In genomic region chrX:9867214-9867613, GRCh38 we compare ENCODE assay signal across 30 cellular contexts.
DNase-seq lines count a peak whose midpoint lies in the region; ATAC-seq and TF ChIP-seq lines count a peak whose summit lies in the region.
"Had no signal": no experiment of that assay in that cellular context is flagged by ENCODE, and none has a peak within 500 bp of the region (broad histone marks: within the 10 kb centered on the region; RNA-seq: fewer than 3 reads in every experiment).

No MANE protein-coding gene starts in this region.

- H3K14ac ChIP-seq in trophoblast cell (ENCODE audit: low read length): no peak overlapping the region

- DNase-seq in Caco-2 (no peak), PC-9 (no peak), hepatocyte (ENCODE audit: low spot score) (no peak), trophoblast cell (no peak)
- no peak for DNase-seq in activated naive CD4-positive, alpha-beta T cell treated with anti-CD3 and anti-CD28 coated beads, Interleukin-2, amount 50 U/mL, for 16 hours
- DNase-seq in stimulated activated naive CD4-positive, alpha-beta T cell (lab: John Stamatoyannopoulos, UW): no peak
- DNase-seq: activated CD4-positive, alpha-beta memory T cell treated with anti-CD3 and anti-CD28 coated beads, Interleukin-2, amount 10 ng/mL, durations not matched to agents 7 days and 5 days; activated CD4-positive, alpha-beta T cell treated with anti-CD3 and anti-CD28 coated beads for 1 hour; activated CD8-positive, alpha-beta memory T cell treated with anti-CD3 and anti-CD28 coated beads, Interleukin-2, amount 50 U/mL, for 48 hours; activated naive CD4-positive, alpha-beta T cell treated with anti-CD3 and anti-CD28 coated beads, Interleukin-2, amount 10 ng/mL, durations not matched to agents 7 days and 5 days; AML-193; CD4-positive, alpha-beta memory T cell; cerebellar nuclear complex; DMS 273 treated with DMSO at 0.1 percent for 48 hours; endodermal cell; foreskin melanocyte; HFFc6; hypothalamus; naive thymus-derived CD4-positive, alpha-beta T cell; NCI-H1105 treated with DMSO at 0.1 percent for 48 hours; NCI-H2029; NCI-H510A treated with DMSO at 0.1 percent for 48 hours; psoas muscle; stimulated activated CD4-positive, alpha-beta T cell treated with anti-CD3 and anti-CD28 coated beads, Interleukin-4, amount 100 ng/mL, for 24 hours; T-helper 1 cell had no signal

- H3K79me2 ChIP-seq in PC-9 (ENCODE audit: low read depth) (no peaks in the 10 kb centered on the region), hepatocyte (peaks cover 3% of the 10 kb centered on the region), trophoblast cell (ENCODE audit: control insufficient read depth, insufficient read depth, low read length, poor library complexity) (peaks cover 3% of the 10 kb centered on the region)

- no peak for TF ChIP-seq CTCF in Caco-2 (IDR thresholded peaks at IDR 0.05; ENCODE audit: insufficient read depth in 1 of 2, low read depth in 1 of 2, low read length in 1 of 2, severe bottlenecking in 1 of 2, unreplicated experiment in 1 of 2)
- no peak for TF ChIP-seq CTCF in PC-9 (conservative IDR thresholded peaks at IDR 0.05)
- TF ChIP-seq CTCF in hepatocyte (IDR thresholded peaks at IDR 0.05; ENCODE audit: poor library complexity): no peak

- peak overlapping the region; percentile 83 for H3K27ac ChIP-seq in PC-9
- H3K27ac ChIP-seq in hepatocyte: peak overlapping the region; percentile 78
- peak overlapping the region; percentile 57 for H3K27ac ChIP-seq in trophoblast cell (ENCODE audit: low read depth, low read length)
- H3K27ac ChIP-seq: esophagus muscularis mucosa, psoas muscle had no signal

- peaks cover 20% of the 10 kb centered on the region for H3K36me3 Mint-ChIP-seq in Caco-2 (ENCODE audit: insufficient read depth, unreplicated experiment)
- H3K36me3 Mint-ChIP-seq: activated naive CD4-positive, alpha-beta T cell treated with anti-CD3 and anti-CD28 coated beads, Interleukin-2, amount 10 ng/mL, durations not matched to agents 7 days and 5 days; CD4-positive, alpha-beta memory T cell; naive thymus-derived CD4-positive, alpha-beta T cell had no signal

- peak overlapping the region; percentile 46 for H2AK5ac ChIP-seq in trophoblast cell (ENCODE audit: low read length)

- peaks cover 22% of the 10 kb centered on the region; the same call in 1 of the 2 replicates for H3F3A ChIP-seq in PC-9 (ENCODE audit: insufficient read depth, low read depth)

- H4K12ac ChIP-seq in trophoblast cell (ENCODE audit: low read depth, low read length): no peak overlapping the region

- H4K91ac ChIP-seq in trophoblast cell (ENCODE audit: low read depth, low read length): peak overlapping the region; percentile 32

- intact Hi-C loops in Caco-2 (cut with micrococcal nuclease; ENCODE audit: unreplicated experiment): no loop called here
- intact Hi-C loops in PC-9 (cut with micrococcal nuclease; ENCODE audit: unreplicated experiment): no loop called here

- H3K36me3 ChIP-seq in Caco-2 (ENCODE audit: control insufficient read depth, insufficient read depth, low read length): no peaks in the 10 kb centered on the region
- no peaks in the 10 kb centered on the region for H3K36me3 ChIP-seq in PC-9 (ENCODE audit: low read depth)
- H3K36me3 ChIP-seq in hepatocyte (replicated peaks; ENCODE audit: insufficient read depth, low read depth): no peaks in the 10 kb centered on the region
- H3K36me3 ChIP-seq in trophoblast cell (ENCODE audit: control insufficient read depth in 1 of 2, insufficient read depth in 2 of 2, low read length in 2 of 2): peaks cover 2 to 3% of the 10 kb centered on the region in 2 experiments
- H3K36me3 ChIP-seq: esophagus muscularis mucosa had no signal

- H3K4me1 ChIP-seq in Caco-2 (peaks cover 32% of the 10 kb centered on the region), PC-9 (replicated peaks; ENCODE audit: insufficient read depth) (peaks cover 22% of the 10 kb centered on the region), hepatocyte (ENCODE audit: insufficient read depth) (no peaks in the 10 kb centered on the region), trophoblast cell (ENCODE audit: control insufficient read depth in 1 of 2, insufficient read depth in 2 of 2, low read length in 2 of 2) (peaks cover 17 to 34% of the 10 kb centered on the region in 2 experiments)
- H3K4me1 ChIP-seq: esophagus muscularis mucosa, psoas muscle had no signal

- H2BK5ac ChIP-seq in trophoblast cell (ENCODE audit: low read depth, low read length, poor library complexity): peak overlapping the region; percentile 69

- H3K9ac ChIP-seq in trophoblast cell (ENCODE audit: low read length): no peak overlapping the region

- H4K20me1 ChIP-seq in PC-9 (ENCODE audit: insufficient read depth): no peaks in the 10 kb centered on the region
- no peaks in the 10 kb centered on the region for H4K20me1 ChIP-seq in hepatocyte (ENCODE audit: insufficient read depth, poor library complexity, severe bottlenecking)

- H3K4me3 Mint-ChIP-seq in Caco-2 (ENCODE audit: unreplicated experiment): peak overlapping the region; percentile 43
- H3K4me3 Mint-ChIP-seq: activated CD4-positive, alpha-beta memory T cell treated with anti-CD3 and anti-CD28 coated beads, Interleukin-2, amount 10 ng/mL, durations not matched to agents 7 days and 5 days; activated naive CD4-positive, alpha-beta T cell treated with anti-CD3 and anti-CD28 coated beads, Interleukin-2, amount 10 ng/mL, durations not matched to agents 7 days and 5 days; activated T-helper 17 cell treated with anti-CD3 and anti-CD28 coated beads, Interleukin-2, amount 50 U/mL, for 72 hours; brain; CD4-positive, alpha-beta memory T cell; endodermal cell; GM23338; HFFc6; naive thymus-derived CD4-positive, alpha-beta T cell had no signal

- peak overlapping the region; percentile 91 for H3K27ac Mint-ChIP-seq in Caco-2 (ENCODE audit: unreplicated experiment)
- H3K27ac Mint-ChIP-seq: activated CD4-positive, alpha-beta memory T cell treated with anti-CD3 and anti-CD28 coated beads, Interleukin-2, amount 10 ng/mL, durations not matched to agents 7 days and 5 days; activated naive CD4-positive, alpha-beta T cell treated with anti-CD3 and anti-CD28 coated beads, Interleukin-2, amount 10 ng/mL, durations not matched to agents 7 days and 5 days; activated T-helper 17 cell treated with anti-CD3 and anti-CD28 coated beads, Interleukin-2, amount 50 U/mL, for 72 hours; CD4-positive, alpha-beta memory T cell; endodermal cell; GM23338; HFFc6; naive thymus-derived CD4-positive, alpha-beta T cell had no signal

- peak overlapping the region; percentile 36 for H3K4ac ChIP-seq in trophoblast cell (ENCODE audit: low read depth, low read length)

- POLR2A ChIA-PET in Caco-2 (lab: Charles Lee) (no interaction called here), PC-9 (lab: Charles Lee; ENCODE audit: unreplicated experiment) (no interaction called here)

- CTCF ChIA-PET in Caco-2 (lab: Charles Lee): no interaction called here
- CTCF ChIA-PET in PC-9 (lab: Charles Lee): no interaction called here

- H2AFZ ChIP-seq in PC-9 (0 out of 2 replicates have a peak overlapping the region, but pooled peaks have one; percentile 59), hepatocyte (no peak overlapping the region), trophoblast cell (ENCODE audit: insufficient read depth, low read length, poor library complexity) (no peak overlapping the region)
- H2AFZ ChIP-seq: GM23338 had no signal

- WGBS in hepatocyte (ENCODE audit: low lambda C conversion rate, missing lambda C conversion rate): 82% methylated on average over 10 of the region's 10 CpGs
- WGBS in trophoblast cell (ENCODE audit: extremely low coverage, insufficient coverage, insufficient read length): no CpG with 5 or more reads among the region's 10 CpGs

- H3K4me3 ChIP-seq in Caco-2 (ENCODE audit: low read depth, low read length): no peak overlapping the region
- no peak overlapping the region; the same call in 1 of the 2 replicates for H3K4me3 ChIP-seq in PC-9
- no peak overlapping the region for H3K4me3 ChIP-seq in hepatocyte
- no peak overlapping the region for H3K4me3 ChIP-seq in trophoblast cell (ENCODE audit: low read depth, low read length)
- H3K4me3 ChIP-seq: esophagus muscularis mucosa, GM23338, psoas muscle had no signal

- BruUV-seq in Caco-2 (replicated peaks; lab: Mats Ljungman, UMichigan) (no TSS peak), PC-9 (replicated peaks; lab: Mats Ljungman, UMichigan) (no TSS peak)

- H3K27me3 ChIP-seq in Caco-2 (replicated peaks; ENCODE audit: control insufficient read depth, insufficient read depth, low read length) (no peaks in the 10 kb centered on the region), PC-9 (ENCODE audit: insufficient read depth, low read depth) (no peaks in the 10 kb centered on the region), hepatocyte (no peaks in the 10 kb centered on the region), trophoblast cell (ENCODE audit: insufficient read depth, low read length) (no peaks in the 10 kb centered on the region)
- H3K27me3 ChIP-seq: esophagus muscularis mucosa had no signal

- H3K9me3 Mint-ChIP-seq in Caco-2 (ENCODE audit: unreplicated experiment): no peaks in the 10 kb centered on the region
- H3K9me3 Mint-ChIP-seq: activated CD4-positive, alpha-beta memory T cell treated with anti-CD3 and anti-CD28 coated beads, Interleukin-2, amount 10 ng/mL, durations not matched to agents 7 days and 5 days; activated naive CD4-positive, alpha-beta T cell treated with anti-CD3 and anti-CD28 coated beads, Interleukin-2, amount 10 ng/mL, durations not matched to agents 7 days and 5 days; activated T-helper 17 cell treated with anti-CD3 and anti-CD28 coated beads, Interleukin-2, amount 50 U/mL, for 72 hours; GM23338; HFFc6 had no signal

- peak overlapping the region; percentile 77 for H2BK120ac ChIP-seq in trophoblast cell (ENCODE audit: insufficient read depth, low read length, poor library complexity)

- peak overlapping the region; percentile 72 for H3K4me2 ChIP-seq in PC-9
- no peak overlapping the region for H3K4me2 ChIP-seq in hepatocyte
- H3K4me2 ChIP-seq in trophoblast cell (ENCODE audit: low read length): no peak overlapping the region
- H3K4me2 ChIP-seq: GM23338 had no signal

- peak overlapping the region; percentile 64 for H2BK12ac ChIP-seq in trophoblast cell (ENCODE audit: low read length)

- no peak overlapping the region for H3K23ac ChIP-seq in trophoblast cell (ENCODE audit: low read length)

- H4K8ac ChIP-seq in trophoblast cell (ENCODE audit: low read depth, low read length): no peak overlapping the region

- ATAC-seq in HG02981 (IDR thresholded peaks at IDR 0.05; ENCODE audit: unreplicated experiment): no peak
- ATAC-seq: activated T-helper 17 cell treated with anti-CD3 and anti-CD28 coated beads, Interleukin-2, amount 50 U/mL, for 72 hours; GM23338; naive thymus-derived CD4-positive, alpha-beta T cell; psoas muscle had no signal

- H3K9me3 ChIP-seq in Caco-2 (no peaks in the 10 kb centered on the region), PC-9 (ENCODE audit: insufficient read depth, low read depth) (no peaks in the 10 kb centered on the region), hepatocyte (ENCODE audit: low read depth) (no peaks in the 10 kb centered on the region), trophoblast cell (ENCODE audit: insufficient read depth, low read depth, low read length) (no peaks in the 10 kb centered on the region)
- H3K9me3 ChIP-seq: psoas muscle had no signal

- H3K9me2 ChIP-seq in PC-9 (ENCODE audit: insufficient read depth): no peaks in the 10 kb centered on the region
- H3K9me2 ChIP-seq in hepatocyte (replicated peaks; ENCODE audit: insufficient read depth): no peaks in the 10 kb centered on the region

- H3K18ac ChIP-seq in trophoblast cell (ENCODE audit: low read length): no peak overlapping the region

- peaks cover 9% of the 10 kb centered on the region for H3K79me1 ChIP-seq in trophoblast cell (ENCODE audit: low read length)

- peaks cover 24% of the 10 kb centered on the region for H3K4me1 Mint-ChIP-seq in Caco-2 (ENCODE audit: low read depth, unreplicated experiment)
- H3K4me1 Mint-ChIP-seq: activated CD4-positive, alpha-beta memory T cell treated with anti-CD3 and anti-CD28 coated beads, Interleukin-2, amount 10 ng/mL, durations not matched to agents 7 days and 5 days; activated naive CD4-positive, alpha-beta T cell treated with anti-CD3 and anti-CD28 coated beads, Interleukin-2, amount 10 ng/mL, durations not matched to agents 7 days and 5 days; activated T-helper 17 cell treated with anti-CD3 and anti-CD28 coated beads, Interleukin-2, amount 50 U/mL, for 72 hours; CD4-positive, alpha-beta memory T cell; naive thymus-derived CD4-positive, alpha-beta T cell had no signal

- H3K27me3 Mint-ChIP-seq in Caco-2 (ENCODE audit: insufficient read depth, unreplicated experiment): no peaks in the 10 kb centered on the region
